17 cellular contexts compared by ENCODE assay signal in genomic region chr7:43307522-43307921, GRCh38.
"Had no signal": no experiment of that assay in that cellular context is flagged by ENCODE, and none has a peak within 500 bp of the region (broad histone marks: within the 10 kb centered on the region; RNA-seq: fewer than 3 reads in every experiment).

No MANE protein-coding gene starts in this region.

- H3K36me3 ChIP-seq: left ventricle myocardium inferior, neutrophil, ovary, right atrium auricular region, tibial artery had no signal

- H3K4me1 ChIP-seq: body of pancreas, left ventricle myocardium inferior, psoas muscle, right atrium auricular region had no signal

- H3K9me3 ChIP-seq: body of pancreas, left ventricle myocardium inferior, neutrophil, ovary, psoas muscle, right atrium auricular region, tibial artery had no signal

- H3K4me3 ChIP-seq: body of pancreas, left ventricle myocardium inferior, ovary, psoas muscle, right atrium auricular region, tibial artery had no signal

- H3K27me3 ChIP-seq: body of pancreas, ovary, right atrium auricular region, tibial artery had no signal

- DNase-seq: activated naive CD4-positive, alpha-beta T cell treated with anti-CD3 and anti-CD28 coated beads for 36 hours; activated T-cell treated with anti-CD3 and anti-CD28 coated beads, Interleukin-2, amount 50 U/mL, for 24 hours; body of pancreas; dermis blood vessel endothelial cell; effector CD8-positive, alpha-beta T cell; erythroblast; foreskin fibroblast; hypothalamus; left ventricle myocardium inferior; ovary; psoas muscle; stimulated activated CD4-positive, alpha-beta T cell treated with anti-CD3 and anti-CD28 coated beads, Interleukin-1b, Interleukin-23, amount 100 ng/mL, for 48 hours; substantia nigra; tibial artery had no signal

- H3K27ac ChIP-seq: body of pancreas, left ventricle myocardium inferior, neutrophil, ovary, psoas muscle, right atrium auricular region, tibial artery had no signal

- ATAC-seq: body of pancreas; natural killer cell treated with Interleukin-12 subunit alpha and Interleukin-12 subunit beta and Interleukin-15 and Interleukin-18, amount 100 ng/mL, for 72 hours; psoas muscle had no signal
